Comparison of ENCODE assay signal across 21 cellular contexts in genomic region chr2:102014041-102014345, GRCh38. TPM values are rescaled to one million over a fixed set of nuclear protein-coding genes. Genes with fewer than 3 reads are reported as not detected.
A peak's percentile ranks its signal among the peaks of the same experiment; 100 is the strongest.
DNase-seq lines count a peak whose midpoint lies in the region; ATAC-seq lines count a peak whose summit lies in the region.
"Had no signal": no experiment of that assay in that cellular context is flagged by ENCODE, and none has a peak within 500 bp of the region (broad histone marks: within the 10 kb centered on the region; RNA-seq: fewer than 3 reads in every experiment).

No MANE protein-coding gene starts in this region.

- no peaks in the 10 kb centered on the region for H3K27me3 ChIP-seq in trophoblast cell (ENCODE audit: insufficient read depth, low read length)
- H3K27me3 ChIP-seq: Peyer's patch had no signal

- peak overlapping the region; percentile 84 for H3K27ac Mint-ChIP-seq in activated T-helper 17 cell treated with anti-CD3 and anti-CD28 coated beads, Interleukin-2, amount 50 U/mL, for 72 hours
- H3K27ac Mint-ChIP-seq in stimulated activated memory B cell treated with anti-CD40 and anti-IgM and Interleukin-4, amounts not matched to agents 10 μg/mL and 1 μg/mL and 100 μg/mL, for 72 hours: no peak overlapping the region
- H3K27ac Mint-ChIP-seq: CD4-positive, CD25-positive, alpha-beta regulatory T cell had no signal

- H3K27me3 Mint-ChIP-seq in activated T-cell treated with anti-CD3 and anti-CD28 coated beads, Interleukin-2, amount 50 U/mL, for 4 hours (ENCODE audit: low read depth): no peaks in the 10 kb centered on the region
- H3K27me3 Mint-ChIP-seq in activated T-helper 17 cell treated with anti-CD3 and anti-CD28 coated beads, Interleukin-2, amount 50 U/mL, for 72 hours: no peaks in the 10 kb centered on the region
- H3K27me3 Mint-ChIP-seq in stimulated activated memory B cell treated with anti-CD40 and anti-IgM and Interleukin-4, amounts not matched to agents 10 μg/mL and 1 μg/mL and 100 μg/mL, for 72 hours: no peaks in the 10 kb centered on the region
- H3K27me3 Mint-ChIP-seq: CD4-positive, CD25-positive, alpha-beta regulatory T cell had no signal

- H3K27ac ChIP-seq in trophoblast cell (ENCODE audit: low read depth, low read length): no peak overlapping the region
- H3K27ac ChIP-seq: Peyer's patch had no signal

- H4K12ac ChIP-seq in trophoblast cell (ENCODE audit: low read depth, low read length): no peak overlapping the region

- no peak overlapping the region for H3K4me3 ChIP-seq in trophoblast cell (ENCODE audit: low read depth, low read length)
- H3K4me3 ChIP-seq: Peyer's patch had no signal

- peaks cover 2% of the 10 kb centered on the region for H3K9me3 ChIP-seq in trophoblast cell (ENCODE audit: insufficient read depth, low read depth, low read length)
- H3K9me3 ChIP-seq: Peyer's patch had no signal

- DNase-seq in activated T-cell treated with anti-CD3 and anti-CD28 coated beads, Interleukin-2, amount 50 U/mL, for 4 hours: no peak
- no peak for DNase-seq in activated T-cell treated with anti-CD3 and anti-CD28 coated beads, Interleukin-2, amount 50 U/mL, for 1 hour
- DNase-seq in stimulated activated naive CD8-positive, alpha-beta T cell treated with anti-CD3 and anti-CD28 coated beads, Interleukin-15, Interleukin-2, amounts not matched to agents 100 U/mL and 50 U/mL, for 24 hours: no peak
- no peak for DNase-seq in trophoblast cell
- DNase-seq: CD4-positive, CD25-positive, alpha-beta regulatory T cell; EL; GF-D8; Kasumi-1; NCI-H1694; NCI-H2081; NCI-H2171; NCI-H345; NCI-H524 treated with DMSO at 0.1 percent for 48 hours; NCI-H82; Peyer's patch had no signal

- H4K8ac ChIP-seq in trophoblast cell (ENCODE audit: low read depth, low read length): no peak overlapping the region

- H2BK12ac ChIP-seq in trophoblast cell (ENCODE audit: low read length): no peak overlapping the region

- H2BK5ac ChIP-seq in trophoblast cell (ENCODE audit: low read depth, low read length, poor library complexity): no peak overlapping the region

- no peaks in the 10 kb centered on the region for H3K4me1 ChIP-seq in trophoblast cell (ENCODE audit: control insufficient read depth in 1 of 2, insufficient read depth in 2 of 2, low read length in 2 of 2)
- H3K4me1 ChIP-seq: Peyer's patch had no signal

- no peaks in the 10 kb centered on the region for H3K36me3 ChIP-seq in trophoblast cell (ENCODE audit: control insufficient read depth in 1 of 2, insufficient read depth in 2 of 2, low read length in 2 of 2)
- H3K36me3 ChIP-seq: Peyer's patch had no signal

- H3K4ac ChIP-seq in trophoblast cell (ENCODE audit: low read depth, low read length): no peak overlapping the region

- H3K36me3 Mint-ChIP-seq in activated T-cell treated with anti-CD3 and anti-CD28 coated beads, Interleukin-2, amount 50 U/mL, for 4 hours (ENCODE audit: insufficient read depth): no peaks in the 10 kb centered on the region
- H3K36me3 Mint-ChIP-seq in activated T-helper 17 cell treated with anti-CD3 and anti-CD28 coated beads, Interleukin-2, amount 50 U/mL, for 72 hours (ENCODE audit: low read depth): peaks cover 75% of the 10 kb centered on the region
- H3K36me3 Mint-ChIP-seq in stimulated activated memory B cell treated with anti-CD40 and anti-IgM and Interleukin-4, amounts not matched to agents 10 μg/mL and 1 μg/mL and 100 μg/mL, for 72 hours: no peaks in the 10 kb centered on the region
- H3K36me3 Mint-ChIP-seq: CD4-positive, CD25-positive, alpha-beta regulatory T cell had no signal

- H3K18ac ChIP-seq in trophoblast cell (ENCODE audit: low read length): no peak overlapping the region

- no peak overlapping the region for H3K14ac ChIP-seq in trophoblast cell (ENCODE audit: low read length)

- no peak overlapping the region for H3K23ac ChIP-seq in trophoblast cell (ENCODE audit: low read length)

- H3K9ac ChIP-seq in trophoblast cell (ENCODE audit: low read length): no peak overlapping the region

- no peak overlapping the region for H3K4me3 Mint-ChIP-seq in activated T-cell treated with anti-CD3 and anti-CD28 coated beads, Interleukin-2, amount 50 U/mL, for 4 hours
- H3K4me3 Mint-ChIP-seq in activated T-helper 17 cell treated with anti-CD3 and anti-CD28 coated beads, Interleukin-2, amount 50 U/mL, for 72 hours: no peak overlapping the region
- H3K4me3 Mint-ChIP-seq in stimulated activated memory B cell treated with anti-CD40 and anti-IgM and Interleukin-4, amounts not matched to agents 10 μg/mL and 1 μg/mL and 100 μg/mL, for 72 hours: no peak overlapping the region
- H3K4me3 Mint-ChIP-seq: CD4-positive, CD25-positive, alpha-beta regulatory T cell had no signal

- H2BK120ac ChIP-seq in trophoblast cell (ENCODE audit: insufficient read depth, low read length, poor library complexity): no peak overlapping the region

- no peaks in the 10 kb centered on the region for H3K79me2 ChIP-seq in trophoblast cell (ENCODE audit: control insufficient read depth, insufficient read depth, low read length, poor library complexity)

- H4K91ac ChIP-seq in trophoblast cell (ENCODE audit: low read depth, low read length): no peak overlapping the region

- no peak overlapping the region for H2AK5ac ChIP-seq in trophoblast cell (ENCODE audit: low read length)

- no peak overlapping the region for H3K4me2 ChIP-seq in trophoblast cell (ENCODE audit: low read length)

- ATAC-seq in activated T-cell treated with anti-CD3 and anti-CD28 coated beads, Interleukin-2, amount 50 U/mL, for 4 hours: peak; percentile 76 to 79
- ATAC-seq in HG02759 (IDR thresholded peaks at IDR 0.05; ENCODE audit: unreplicated experiment): peak; percentile 50
- ATAC-seq in activated T-helper 17 cell treated with anti-CD3 and anti-CD28 coated beads, Interleukin-2, amount 50 U/mL, for 72 hours (replicated peaks): peak; percentile 51
- peak; percentile 68 for ATAC-seq in stimulated activated naive CD8-positive, alpha-beta T cell treated with anti-CD3 and anti-CD28 coated beads, Interleukin-15, Interleukin-2, amounts not matched to agents 100 U/mL and 50 U/mL, for 24 hours
- ATAC-seq in stimulated activated memory B cell treated with anti-CD40 and anti-IgM and Interleukin-4, amounts not matched to agents 10 μg/mL and 1 μg/mL and 100 μg/mL, for 72 hours: no peak

- no CpG with 5 or more reads among the region's 1 CpG for WGBS in trophoblast cell (ENCODE audit: extremely low coverage, insufficient coverage, insufficient read length)

- peaks cover 22% of the 10 kb centered on the region for H3K4me1 Mint-ChIP-seq in activated T-cell treated with anti-CD3 and anti-CD28 coated beads, Interleukin-2, amount 50 U/mL, for 4 hours (ENCODE audit: low read depth)
- peaks cover 22% of the 10 kb centered on the region for H3K4me1 Mint-ChIP-seq in activated T-helper 17 cell treated with anti-CD3 and anti-CD28 coated beads, Interleukin-2, amount 50 U/mL, for 72 hours
- H3K4me1 Mint-ChIP-seq in stimulated activated memory B cell treated with anti-CD40 and anti-IgM and Interleukin-4, amounts not matched to agents 10 μg/mL and 1 μg/mL and 100 μg/mL, for 72 hours: peaks cover 18% of the 10 kb centered on the region

- H3K9me3 Mint-ChIP-seq in activated T-cell treated with anti-CD3 and anti-CD28 coated beads, Interleukin-2, amount 50 U/mL, for 4 hours: no peaks in the 10 kb centered on the region
- H3K9me3 Mint-ChIP-seq in activated T-helper 17 cell treated with anti-CD3 and anti-CD28 coated beads, Interleukin-2, amount 50 U/mL, for 72 hours: no peaks in the 10 kb centered on the region
- H3K9me3 Mint-ChIP-seq in stimulated activated memory B cell treated with anti-CD40 and anti-IgM and Interleukin-4, amounts not matched to agents 10 μg/mL and 1 μg/mL and 100 μg/mL, for 72 hours: no peaks in the 10 kb centered on the region

- no peak overlapping the region for H2AFZ ChIP-seq in trophoblast cell (ENCODE audit: insufficient read depth, low read length, poor library complexity)

- no peaks in the 10 kb centered on the region for H3K79me1 ChIP-seq in trophoblast cell (ENCODE audit: low read length)

RNA-seq across cellular contexts. Expression of gene IL1R2, which starts 22.2 kb away (rescaled TPM):
- 10 to 100 TPM in 1 of 3 donors, 1 to 10 TPM in 2; 4.1 to 11.4 (median 4.3) TPM for total RNA-seq in activated T-cell treated with anti-CD3 and anti-CD28 coated beads, Interleukin-2, amount 50 U/mL, for 4 hours
- total RNA-seq in activated T-helper 17 cell treated with anti-CD3 and anti-CD28 coated beads, Interleukin-2, amount 50 U/mL, for 72 hours: 10 to 100 TPM; 55.8 to 97.6 TPM
- 1.0 and 1.4 TPM in 2 replicates for polyA plus RNA-seq in trophoblast cell (2013)
- total RNA-seq: MCF 10A, OCI-LY7 had no signal
- polyA plus RNA-seq: BJ had no signal

Comparison
In these comparisons a context has a peak if more than half of its experiments do, and no peak if none do; other contexts are left out.
1. RNA of gene IL1R2, which starts 22.2 kb away (total RNA-seq): 55.8 to 97.6 TPM in activated T-helper 17 cell treated with anti-CD3 and anti-CD28 coated beads, Interleukin-2, amount 50 U/mL, for 72 hours; 4.1 to 11.4 TPM in activated T-cell treated with anti-CD3 and anti-CD28 coated beads, Interleukin-2, amount 50 U/mL, for 4 hours; every median in the first group is over 4 times any median in the second.